34 cellular contexts compared by ENCODE assay signal in genomic region chr1:34711936-34712688, GRCh38. TPM values are rescaled to one million over a fixed set of nuclear protein-coding genes. Genes with fewer than 3 reads are reported as not detected.
"Had no signal": no experiment of that assay in that cellular context is flagged by ENCODE, and none has a peak within 500 bp of the region (broad histone marks: within the 10 kb centered on the region; RNA-seq: fewer than 3 reads in every experiment).

No MANE protein-coding gene starts in this region.

- H3K9ac ChIP-seq: parathyroid adenoma had no signal

- H3K4me1 ChIP-seq: colonic mucosa, gastrocnemius medialis, left lung, lower lobe of right lung, parathyroid adenoma, suprapubic skin, transverse colon, upper lobe of right lung, uterus had no signal

- DNase-seq: colonic mucosa; effector CD8-positive, alpha-beta T cell; endodermal cell; foreskin fibroblast; gastrocnemius medialis; heart right ventricle; hippocampal formation; left cardiac atrium; left lung; lower lobe of right lung; mucosa of descending colon; naive B cell; stimulated activated CD4-positive, alpha-beta T cell treated with anti-CD3 and anti-CD28 coated beads, Interleukin-12 subunit alpha, Interleukin-12 subunit beta, amount 100 ng/mL, for 4 hours; stimulated activated CD4-positive, alpha-beta T cell treated with anti-CD3 and anti-CD28 coated beads, Interleukin-1b, Interleukin-23, amount 100 ng/mL, for 48 hours; stimulated activated CD4-positive, alpha-beta T cell treated with anti-CD3 and anti-CD28 coated beads, Interleukin-4, amount 100 ng/mL, for 1 hour; stimulated activated CD8-positive, alpha-beta memory T cell treated with anti-CD3 and anti-CD28 coated beads, Interleukin-4, amount 100 ng/mL, for 48 hours; stimulated activated naive CD4-positive, alpha-beta T cell; stimulated activated naive CD8-positive, alpha-beta T cell treated with anti-CD3 and anti-CD28 coated beads, Interleukin-15, amount 100 ng/mL, for 72 hours; transverse colon; upper lobe of right lung had no signal

- H3K4me2 ChIP-seq: smooth muscle cell had no signal

- FAIRE-seq: islet of Langerhans had no signal

- H3K79me2 ChIP-seq: parathyroid adenoma had no signal

- H3K9me3 ChIP-seq: colonic mucosa, gastrocnemius medialis, heart right ventricle, left lung, lower lobe of right lung, mucosa of descending colon, neutrophil, suprapubic skin, transverse colon, upper lobe of right lung, uterus had no signal

- H3K4me3 ChIP-seq: colonic mucosa, gastrocnemius medialis, heart right ventricle, left lung, lower lobe of right lung, mucosa of descending colon, smooth muscle cell, suprapubic skin, transverse colon, upper lobe of right lung, uterus had no signal

- H3K27me3 ChIP-seq: colonic mucosa, gastrocnemius medialis, left lung, transverse colon, uterus had no signal

- H2AFZ ChIP-seq: parathyroid adenoma had no signal

- ATAC-seq: esophagus mucosa; gastrocnemius medialis; left lung; lower lobe of right lung; mucosa of descending colon; natural killer cell treated with Interleukin-12 subunit alpha and Interleukin-12 subunit beta and Interleukin-15 and Interleukin-18, amount 100 ng/mL, for 72 hours; sciatic nerve; stimulated activated naive CD8-positive, alpha-beta T cell treated with anti-CD3 and anti-CD28 coated beads, Interleukin-15, amount 100 ng/mL, for 72 hours; upper lobe of right lung had no signal

- H3K36me3 ChIP-seq: colonic mucosa, gastrocnemius medialis, heart right ventricle, left lung, lower lobe of right lung, neutrophil, suprapubic skin, transverse colon, upper lobe of right lung, uterus had no signal

- H3K27ac ChIP-seq: colonic mucosa, epithelial cell of prostate, gastrocnemius medialis, heart right ventricle, left lung, lower lobe of right lung, neutrophil, parathyroid adenoma, suprapubic skin, transverse colon, upper lobe of right lung, uterus had no signal

RNA-seq across cellular contexts. Expression of gene GJB5, which starts 42.7 kb away (rescaled TPM):
- total RNA-seq: gastrocnemius medialis; heart right ventricle; kidney epithelial cell; left cardiac atrium; lower lobe of right lung; mucosa of descending colon; natural killer cell treated with Interleukin-12 subunit alpha and Interleukin-12 subunit beta and Interleukin-15 and Interleukin-18, amount 100 ng/mL, for 72 hours; neural crest cell; omental fat pad; progenitor cell of endocrine pancreas; transverse colon; upper lobe of right lung had no signal
- polyA plus RNA-seq: heart right ventricle had no signal

RNA-seq across cellular contexts. Expression of gene GJB4, which starts 47.4 kb away (rescaled TPM):
- total RNA-seq: gastrocnemius medialis; heart right ventricle; left cardiac atrium; left lung; mucosa of descending colon; natural killer cell treated with Interleukin-12 subunit alpha and Interleukin-12 subunit beta and Interleukin-15 and Interleukin-18, amount 100 ng/mL, for 72 hours; neural crest cell; omental fat pad; progenitor cell of endocrine pancreas; sciatic nerve; upper lobe of right lung; uterus had no signal
- polyA plus RNA-seq: heart right ventricle, smooth muscle cell had no signal
